8 cellular contexts compared by ENCODE assay signal in the genomic region with DNA sequence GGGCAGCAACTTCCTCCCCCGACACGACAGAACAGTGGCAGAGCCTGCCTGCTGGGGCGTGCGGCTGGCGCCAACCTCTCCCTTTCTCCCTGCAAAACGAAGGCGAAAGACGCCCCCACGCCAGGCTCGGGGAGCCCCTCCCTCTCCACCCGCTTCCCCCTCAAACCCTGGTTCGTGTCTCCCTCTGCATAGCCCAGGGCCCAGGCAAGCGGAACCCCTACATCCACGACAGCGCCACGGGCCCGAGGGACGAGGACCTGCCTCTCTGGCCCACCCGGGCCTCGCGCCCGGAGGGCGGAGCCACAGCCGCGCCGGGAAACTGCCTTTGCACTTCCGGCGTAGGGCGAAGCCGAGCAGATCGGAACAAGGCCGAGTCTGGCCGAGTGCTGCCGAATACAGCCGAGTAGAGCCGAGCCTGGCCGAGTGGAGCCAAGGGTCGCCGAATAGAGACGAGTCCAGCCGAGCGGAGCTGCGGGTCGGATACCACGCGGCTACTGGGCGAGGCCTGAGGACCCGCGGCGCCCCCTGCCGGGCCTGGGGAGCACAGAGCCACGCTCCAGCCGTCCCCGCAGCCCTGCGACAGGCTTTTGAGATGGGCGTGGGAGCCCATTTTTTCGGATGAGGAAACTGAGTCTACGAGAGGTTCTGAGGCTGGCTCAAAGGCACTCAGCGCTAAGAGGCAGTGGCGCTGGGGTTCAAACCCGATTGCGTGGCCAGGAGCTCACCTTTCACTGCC. TPM values are rescaled to one million over a fixed set of nuclear protein-coding genes. Genes with fewer than 3 reads are reported as not detected.
DNase-seq lines count a peak whose midpoint lies in the region; ATAC-seq, FAIRE-seq and TF ChIP-seq lines count a peak whose summit lies in the region.

No MANE protein-coding gene starts in this region.

- H3K9ac ChIP-seq in Karpas-422 (ENCODE audit: low read length) (peak overlapping the region; percentile 83), fibroblast of lung (ENCODE audit: insufficient read depth, low read length) (peak overlapping the region; percentile 70)

- H3K4me1 Mint-ChIP-seq in naive thymus-derived CD4-positive, alpha-beta T cell, result peaks cover 19 to 60% (median 41%) of the 10 kb centered on the region in 7 donors
- peaks cover 29 to 63% of the 10 kb centered on the region in 2 donors for H3K4me1 Mint-ChIP-seq in stimulated activated naive B cell treated with anti-CD40 and anti-IgM and Interleukin-4, amounts not matched to agents 10 μg/mL and 1 μg/mL and 100 μg/mL, for 72 hours

- POLR2A ChIA-PET in naive thymus-derived CD4-positive, alpha-beta T cell (lab: Charles Lee), result interaction anchor here (0.6 to 14.7 kb wide), 18 partner anchors 9 to 285 kb away, joined by 3 to 256 read pairs (median 8); a partner anchor contains a TSS

- FAIRE-seq in RCC 7860 (lab: Jason Lieb, UNC), result peak; percentile 85

- peak overlapping the region; percentile 80 to 90 (median 86) for H3K4me3 Mint-ChIP-seq in naive thymus-derived CD4-positive, alpha-beta T cell
- H3K4me3 Mint-ChIP-seq in stimulated activated naive B cell treated with anti-CD40 and anti-IgM and Interleukin-4, amounts not matched to agents 10 μg/mL and 1 μg/mL and 100 μg/mL, for 72 hours, result peak overlapping the region; percentile 92 to 97

- peak overlapping the region; percentile 80 for H3K27ac ChIP-seq in DOHH2 (ENCODE audit: low read depth, low read length)
- H3K27ac ChIP-seq in Karpas-422 (ENCODE audit: low read length), result peak overlapping the region; percentile 82
- peak overlapping the region; percentile 65 for H3K27ac ChIP-seq in fibroblast of lung (ENCODE audit: insufficient read depth, low read length)
- H3K27ac ChIP-seq in naive thymus-derived CD4-positive, alpha-beta T cell (ENCODE audit: low read depth, low read length), result peak overlapping the region; percentile 86

- CTCF ChIA-PET in naive thymus-derived CD4-positive, alpha-beta T cell (lab: Charles Lee), result interaction anchor here (0.5 to 3.8 kb wide), 34 partner anchors 8 to 531 kb away, joined by 3 to 39 read pairs (median 4); a partner anchor contains a TSS

- DNase-seq in Karpas-422 (peak; percentile 99), RCC 7860 (ENCODE audit: low spot score) (peak; percentile 95), fibroblast of lung (ENCODE audit: low read depth in 2 of 2) (peak; percentile 93 to 97)
- DNase-seq in activated T-helper 1 cell treated with anti-CD3 and anti-CD28 coated beads, Interleukin-2, amount 50 U/mL, for 16 hours (ENCODE audit: low read depth in 1 of 2, low spot score in 1 of 2), result peak; percentile 99
- DNase-seq in naive thymus-derived CD4-positive, alpha-beta T cell, result peak; percentile 94 to 100 (median 99)
- DNase-seq in stimulated activated naive B cell treated with anti-CD40 and anti-IgM and Interleukin-4, amounts not matched to agents 10 μg/mL and 1 μg/mL and 100 μg/mL, for 72 hours, result peak; percentile 100

- H3K9me3 ChIP-seq in DOHH2 (ENCODE audit: control insufficient read depth, insufficient read depth, low read length) (no peaks in the 10 kb centered on the region), Karpas-422 (ENCODE audit: low read length) (no peaks in the 10 kb centered on the region), fibroblast of lung (ENCODE audit: control insufficient read depth, insufficient read depth, low read depth, low read length) (no peaks in the 10 kb centered on the region)
- no peaks in the 10 kb centered on the region for H3K9me3 ChIP-seq in naive thymus-derived CD4-positive, alpha-beta T cell (ENCODE audit: control insufficient read depth in 2 of 3, low read length in 3 of 3)

- intact Hi-C loops in naive thymus-derived CD4-positive, alpha-beta T cell (cut with micrococcal nuclease), result loop anchor here (1.0 to 10.0 kb wide), 15 partner anchors 9 to 670 kb away; a partner anchor contains a TSS

- ATAC-seq in GM21825 (IDR thresholded peaks at IDR 0.05; ENCODE audit: unreplicated experiment), result peak; percentile 90
- peak; percentile 98 for ATAC-seq in naive thymus-derived CD4-positive, alpha-beta T cell
- ATAC-seq in stimulated activated naive B cell treated with anti-CD40 and anti-IgM and Interleukin-4, amounts not matched to agents 10 μg/mL and 1 μg/mL and 100 μg/mL, for 72 hours (replicated peaks), result peak; percentile 89 to 93

- H3K36me3 Mint-ChIP-seq in naive thymus-derived CD4-positive, alpha-beta T cell, result peaks cover 0 to 2% (median 0%) of the 10 kb centered on the region in 5 donors
- H3K36me3 Mint-ChIP-seq in stimulated activated naive B cell treated with anti-CD40 and anti-IgM and Interleukin-4, amounts not matched to agents 10 μg/mL and 1 μg/mL and 100 μg/mL, for 72 hours, result peaks cover 0 to 4% of the 10 kb centered on the region in 2 donors

- H3K9me2 ChIP-seq in DOHH2 (replicated peaks; ENCODE audit: control insufficient read depth, low read length) (no peaks in the 10 kb centered on the region), Karpas-422 (replicated peaks; ENCODE audit: insufficient read depth, low read length) (no peaks in the 10 kb centered on the region)

- TF ChIP-seq CTCF in DOHH2 (IDR thresholded peaks at IDR 0.05; ENCODE audit: low read depth, low read length, poor library complexity, severe bottlenecking) (peak; percentile 80), fibroblast of lung (conservative IDR thresholded peaks at IDR 0.05 in 1 of 2, IDR thresholded peaks at IDR 0.05 in 1 of 2; ENCODE audit: low read depth in 1 of 2, low read length in 2 of 2) (peak; percentile 78 to 87)

- H4K20me1 ChIP-seq in DOHH2 (ENCODE audit: control insufficient read depth, insufficient read depth, low read depth, low read length) (no peaks in the 10 kb centered on the region), Karpas-422 (ENCODE audit: insufficient read depth, low read depth, low read length) (peaks cover 11% of the 10 kb centered on the region; the same call in 1 of the 2 replicates), fibroblast of lung (ENCODE audit: control insufficient read depth, extremely low read depth, insufficient read depth, low read length) (no peaks in the 10 kb centered on the region)

- H3K4me1 ChIP-seq in DOHH2 (ENCODE audit: control insufficient read depth, low read length), result peaks cover 24% of the 10 kb centered on the region
- H3K4me1 ChIP-seq in Karpas-422 (ENCODE audit: low read length), result peaks cover 28% of the 10 kb centered on the region
- H3K4me1 ChIP-seq in fibroblast of lung (ENCODE audit: control insufficient read depth, extremely low read depth, insufficient read depth, low read length), result peaks cover 23% of the 10 kb centered on the region
- H3K4me1 ChIP-seq in naive thymus-derived CD4-positive, alpha-beta T cell (ENCODE audit: control insufficient read depth in 2 of 2, insufficient read depth in 2 of 2, low read length in 2 of 2), result peaks cover 24 to 33% of the 10 kb centered on the region in 2 donors

- no peaks in the 10 kb centered on the region for H3K27me3 ChIP-seq in DOHH2 (ENCODE audit: control insufficient read depth, low read length)
- H3K27me3 ChIP-seq in Karpas-422 (ENCODE audit: low read length), result no peaks in the 10 kb centered on the region
- H3K27me3 ChIP-seq in fibroblast of lung (ENCODE audit: control insufficient read depth, insufficient read depth, low read length), result no peaks in the 10 kb centered on the region
- no peaks in the 10 kb centered on the region for H3K27me3 ChIP-seq in naive thymus-derived CD4-positive, alpha-beta T cell (ENCODE audit: control insufficient read depth in 2 of 2, insufficient read depth in 2 of 2, low read length in 2 of 2)

- 0 out of 2 replicates have a peak, but pooled peaks cover 3% of the 10 kb centered on the region for H3K79me2 ChIP-seq in DOHH2 (ENCODE audit: control insufficient read depth, low read length)
- H3K79me2 ChIP-seq in Karpas-422 (ENCODE audit: low read length), result no peaks in the 10 kb centered on the region
- H3K79me2 ChIP-seq in fibroblast of lung (ENCODE audit: control insufficient read depth, insufficient read depth, low read length), result no peaks in the 10 kb centered on the region

- H3K4me2 ChIP-seq in DOHH2 (ENCODE audit: low read length) (peak overlapping the region; percentile 98), Karpas-422 (ENCODE audit: low read depth, low read length, poor library complexity, severe bottlenecking) (peak overlapping the region; percentile 94), fibroblast of lung (ENCODE audit: extremely low read depth, insufficient read depth, low read length) (peak overlapping the region; percentile 90)

- peak overlapping the region; percentile 82; the same call in 1 of the 2 replicates for H2AFZ ChIP-seq in Karpas-422 (ENCODE audit: low read length)
- H2AFZ ChIP-seq in fibroblast of lung (ENCODE audit: low read length), result peak overlapping the region; percentile 97

- H3K9me3 Mint-ChIP-seq in naive thymus-derived CD4-positive, alpha-beta T cell, result no peaks in the 10 kb centered on the region
- H3K9me3 Mint-ChIP-seq in stimulated activated naive B cell treated with anti-CD40 and anti-IgM and Interleukin-4, amounts not matched to agents 10 μg/mL and 1 μg/mL and 100 μg/mL, for 72 hours, result no peaks in the 10 kb centered on the region

- peak overlapping the region; percentile 87 to 99 (median 96) for H3K27ac Mint-ChIP-seq in naive thymus-derived CD4-positive, alpha-beta T cell
- H3K27ac Mint-ChIP-seq in stimulated activated naive B cell treated with anti-CD40 and anti-IgM and Interleukin-4, amounts not matched to agents 10 μg/mL and 1 μg/mL and 100 μg/mL, for 72 hours, result peak overlapping the region; percentile 97

- no peaks in the 10 kb centered on the region for H3K36me3 ChIP-seq in DOHH2 (ENCODE audit: control insufficient read depth, low read length)
- H3K36me3 ChIP-seq in Karpas-422 (ENCODE audit: insufficient read depth, low read length), result no peaks in the 10 kb centered on the region
- H3K36me3 ChIP-seq in fibroblast of lung (ENCODE audit: control insufficient read depth, insufficient read depth, low read length), result no peaks in the 10 kb centered on the region
- H3K36me3 ChIP-seq in naive thymus-derived CD4-positive, alpha-beta T cell (ENCODE audit: control insufficient read depth in 2 of 3, insufficient read depth in 3 of 3, low read length in 3 of 3), result no peaks in the 10 kb centered on the region

- no peaks in the 10 kb centered on the region; the same call in 1 of the 2 replicates for H3F3A ChIP-seq in DOHH2 (ENCODE audit: control insufficient read depth, insufficient read depth)

- H3K4me3 ChIP-seq in DOHH2 (ENCODE audit: low read length) (peak overlapping the region; percentile 89), Karpas-422 (ENCODE audit: low read length) (peak overlapping the region; percentile 78), fibroblast of lung (replicated peaks in 1 of 4; ENCODE audit: control extremely low read depth in 1 of 4, insufficient read depth in 1 of 4, low read depth in 3 of 4, low read length in 4 of 4) (peak overlapping the region; percentile 65 to 81 (median 70))
- peak overlapping the region; percentile 90 for H3K4me3 ChIP-seq in naive thymus-derived CD4-positive, alpha-beta T cell (ENCODE audit: low read length)

- H3K27me3 Mint-ChIP-seq in naive thymus-derived CD4-positive, alpha-beta T cell, result no peaks in the 10 kb centered on the region
- no peaks in the 10 kb centered on the region for H3K27me3 Mint-ChIP-seq in stimulated activated naive B cell treated with anti-CD40 and anti-IgM and Interleukin-4, amounts not matched to agents 10 μg/mL and 1 μg/mL and 100 μg/mL, for 72 hours

RNA-seq across cellular contexts. Expression of a gene that starts 11.2 kb away (rescaled TPM):
- total RNA-seq in Karpas-422 (2014; rRNA removed; shearing (Covaris generic); ENCODE audit: low replicate concordance), result 1.7 and 2.7 TPM in 2 replicates
- 3.5 and 4.6 TPM in 2 replicates for total RNA-seq in fibroblast of lung
- 3.0 and 7.4 TPM in 2 replicates for polyA plus RNA-seq in fibroblast of lung
- polyA plus RNA-seq in fibroblast of lung (2012), result 3.4 and 9.0 TPM in 2 replicates
- polyA minus RNA-seq in fibroblast of lung (ENCODE audit: low replicate concordance), result 2.7 and 13.4 TPM in 2 replicates
- total RNA-seq in naive thymus-derived CD4-positive, alpha-beta T cell, result 10 to 100 TPM; 12.4 to 27.6 (median 20.2) TPM
- polyA plus RNA-seq in naive thymus-derived CD4-positive, alpha-beta T cell, result 1 to 10 TPM; 1.1 to 2.4 TPM

RNA-seq across cellular contexts. Expression of a gene that starts 13.0 kb away (rescaled TPM):
- total RNA-seq in Karpas-422 (2014; rRNA removed; shearing (Covaris generic); ENCODE audit: low replicate concordance), result not detected in 2 replicates
- total RNA-seq in fibroblast of lung, result not detected in 2 replicates
- not detected in 2 replicates for polyA plus RNA-seq in fibroblast of lung
- polyA plus RNA-seq in fibroblast of lung (2012), result not detected in 2 replicates
- not detected in 2 replicates for polyA minus RNA-seq in fibroblast of lung (ENCODE audit: low replicate concordance)
- total RNA-seq in naive thymus-derived CD4-positive, alpha-beta T cell, result 10 to 100 TPM in 2 of 5 experiments, 1 to 10 TPM in 3; 3.9 to 30.4 (median 6.4) TPM
- 1 to 10 TPM; 5.8 to 9.5 TPM for polyA plus RNA-seq in naive thymus-derived CD4-positive, alpha-beta T cell

RNA-seq across cellular contexts. Expression of a gene that starts 44.8 kb away (rescaled TPM):
- 251 and 294 TPM in 2 replicates for total RNA-seq in Karpas-422 (2014; rRNA removed; shearing (Covaris generic); ENCODE audit: low replicate concordance)
- 1.5 and 2.1 TPM in 2 replicates for total RNA-seq in fibroblast of lung
- 10.5 and 10.9 TPM in 2 replicates for polyA plus RNA-seq in fibroblast of lung
- 20.8 and 21.7 TPM in 2 replicates for polyA plus RNA-seq in fibroblast of lung (2012)
- 47.3 and 61.6 TPM in 2 replicates for polyA minus RNA-seq in fibroblast of lung (ENCODE audit: low replicate concordance)
- 100 to 1,000 TPM; 263 to 886 (median 301) TPM for total RNA-seq in naive thymus-derived CD4-positive, alpha-beta T cell
- 100 to 1,000 TPM; 838 to 852 TPM for polyA plus RNA-seq in naive thymus-derived CD4-positive, alpha-beta T cell

RNA-seq across cellular contexts. Expression of a gene that starts 49.6 kb away (rescaled TPM):
- 0.25 TPM in 1 of 2 replicates, not detected in the other for total RNA-seq in Karpas-422 (2014; rRNA removed; shearing (Covaris generic); ENCODE audit: low replicate concordance)
- not detected in 2 replicates for total RNA-seq in fibroblast of lung
- 0.03 and 0.07 TPM in 2 replicates for polyA plus RNA-seq in fibroblast of lung
- 0.42 TPM in 1 of 2 replicates, not detected in the other for polyA plus RNA-seq in fibroblast of lung (2012)
- polyA minus RNA-seq in fibroblast of lung (ENCODE audit: low replicate concordance), result not detected in 2 replicates
- total RNA-seq in naive thymus-derived CD4-positive, alpha-beta T cell, result 100 to 1,000 TPM in 2 of 5 experiments, 10 to 100 TPM in 3; 14.3 to 209 (median 44.1) TPM
- polyA plus RNA-seq in naive thymus-derived CD4-positive, alpha-beta T cell, result 10 to 100 TPM; 13.6 to 20.2 TPM

Comparison
In these comparisons a context has a peak if more than half of its experiments do, and no peak if none do; other contexts are left out.
1. Peak in every context shown above with its lines: DNase-seq, ATAC-seq, H3K4me3 ChIP-seq and H3K27ac ChIP-seq.
2. RNA of a gene that starts 44.8 kb away (total RNA-seq): 263 to 886 TPM in naive thymus-derived CD4-positive, alpha-beta T cell and 251 to 294 TPM in Karpas-422; 1.5 to 2.1 TPM in fibroblast of lung; every median in the first group is over 10 times any median in the second.